Comparison of ENCODE assay signal across 16 cellular contexts in the genomic region with DNA sequence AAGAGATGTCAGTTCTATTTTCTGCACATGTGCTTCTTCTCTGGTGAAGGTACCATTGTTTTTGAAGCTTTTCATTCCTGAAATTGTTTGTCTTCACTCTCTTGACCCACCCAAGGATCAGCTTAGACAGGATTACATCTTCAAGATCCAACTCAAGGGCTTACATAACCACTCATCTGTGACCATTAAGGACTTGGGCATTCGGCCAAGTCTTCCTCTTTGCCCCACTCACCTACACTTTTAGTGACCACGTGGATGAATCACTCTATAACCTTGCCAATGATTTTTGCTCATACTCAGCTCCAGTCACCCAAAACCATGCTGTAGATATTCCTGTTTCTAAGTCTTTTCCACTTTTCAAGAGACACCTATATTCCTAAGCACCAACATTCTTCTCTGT. TPM values are rescaled to one million over a fixed set of nuclear protein-coding genes. Genes with fewer than 3 reads are reported as not detected.
A peak's percentile ranks its signal among the peaks of the same experiment; 100 is the strongest.
DNase-seq lines count a peak whose midpoint lies in the region; ATAC-seq and TF ChIP-seq lines count a peak whose summit lies in the region.
"Had no signal": no experiment of that assay in that cellular context is flagged by ENCODE, and none has a peak within 500 bp of the region (broad histone marks: within the 10 kb centered on the region; RNA-seq: fewer than 3 reads in every experiment).

No MANE protein-coding gene starts in this region.

- no peak overlapping the region for H3K18ac ChIP-seq in IMR-90 (ENCODE audit: low read depth, low read length)

- no peaks in the 10 kb centered on the region for H3F3A ChIP-seq in PC-3 (ENCODE audit: low read length, unreplicated experiment)

- no peak overlapping the region for H3K4me3 ChIP-seq in IMR-90 (ENCODE audit: insufficient read depth, low read depth, low read length)
- H3K4me3 ChIP-seq in PC-3 (ENCODE audit: low read length): no peak overlapping the region
- no peak overlapping the region for H3K4me3 ChIP-seq in esophagus squamous epithelium
- H3K4me3 ChIP-seq: heart right ventricle, psoas muscle had no signal

- H4K8ac ChIP-seq in IMR-90 (ENCODE audit: low read depth in 2 of 2, low read length in 2 of 2): no peak overlapping the region

- no peak overlapping the region for H2AK9ac ChIP-seq in IMR-90 (replicated peaks; ENCODE audit: low read depth, low read length, poor library complexity)

- H3K4me3 Mint-ChIP-seq in activated naive CD8-positive, alpha-beta T cell treated with anti-CD3 and anti-CD28 coated beads for 36 hours: no peak overlapping the region
- H3K4me3 Mint-ChIP-seq: T-helper 1 cell treated with Interleukin-12 subunit alpha and Interleukin-12 subunit beta and Interleukin-4 antibody, amounts not matched to agents 30 μg/mL and 1 μg/mL, for 36 hours had no signal

- H2AFZ ChIP-seq in IMR-90 (replicated peaks; ENCODE audit: low read length, poor library complexity) (no peak overlapping the region), PC-3 (ENCODE audit: low read length) (no peak overlapping the region)

- no peak overlapping the region for H2BK5ac ChIP-seq in IMR-90 (ENCODE audit: low read depth, low read length, poor library complexity, severe bottlenecking)

- ATAC-seq in IMR-90 (ENCODE audit: low read depth) (no peak), PC-3 (no peak), HG02798 (IDR thresholded peaks at IDR 0.05; ENCODE audit: poor library complexity, unreplicated experiment) (no peak)
- ATAC-seq: heart right ventricle, left colon, psoas muscle had no signal

- TF ChIP-seq RAD21 in IMR-90 (IDR thresholded peaks at IDR 0.05; ENCODE audit: low read length): no peak

- TF ChIP-seq CTCF in IMR-90 (conservative IDR thresholded peaks at IDR 0.05; ENCODE audit: low read depth, low read length): no peak
- TF ChIP-seq CTCF in PC-3 (conservative IDR thresholded peaks at IDR 0.05; ENCODE audit: low read depth, low read length): no peak
- no peak for TF ChIP-seq CTCF in esophagus squamous epithelium (IDR thresholded peaks at IDR 0.05)

- no peak overlapping the region for H4K5ac ChIP-seq in IMR-90 (ENCODE audit: low read depth, low read length)

- peak; percentile 87 for DNase-seq in Caki2 (ENCODE audit: low read depth)
- DNase-seq in IMR-90: peak; percentile 33
- DNase-seq in PC-3: peak; percentile 78
- DNase-seq in kidney tubule cell (ENCODE audit: low spot score): peak; percentile 95
- no peak for DNase-seq in activated CD4-positive, alpha-beta T cell treated with anti-CD3 and anti-CD28 coated beads for 48 hours
- no peak for DNase-seq in esophagus squamous epithelium (lab: John Stamatoyannopoulos, UW)
- no peak for DNase-seq in activated naive CD8-positive, alpha-beta T cell treated with anti-CD3 and anti-CD28 coated beads for 36 hours
- DNase-seq: activated CD4-positive, CD25-positive, alpha-beta regulatory T cell treated with anti-CD3 and anti-CD28 coated beads, Interleukin-2, amount 50 U/mL, for 72 hours; BE2C; heart right ventricle; left colon; NCI-H1092; psoas muscle; substantia nigra had no signal

- no peak overlapping the region for H3K4ac ChIP-seq in IMR-90 (ENCODE audit: low read depth, low read length)

- H3K27ac ChIP-seq in IMR-90 (ENCODE audit: insufficient read depth, low read length) (no peak overlapping the region), PC-3 (ENCODE audit: low read length) (peak overlapping the region; percentile 62), esophagus squamous epithelium (no peak overlapping the region)
- H3K27ac ChIP-seq: heart right ventricle, psoas muscle had no signal

- dilution Hi-C loops in IMR-90 (cut with HindIII; ENCODE audit: low sequenced_read_pairs, unreplicated experiment): no loop called here

- no peak overlapping the region for H3K9ac ChIP-seq in IMR-90 (ENCODE audit: low read depth, low read length)
- no peak overlapping the region for H3K9ac ChIP-seq in PC-3 (ENCODE audit: low read length)

- no TSS peak for BruUV-seq in IMR-90 (replicated peaks; lab: Mats Ljungman, UMichigan)
- BruUV-seq in PC-3 (replicated peaks; lab: Mats Ljungman, UMichigan): no TSS peak

- H2BK15ac ChIP-seq in IMR-90 (ENCODE audit: low read depth, low read length): no peak overlapping the region

- H2AK5ac ChIP-seq in IMR-90 (ENCODE audit: low read depth, low read length): no peak overlapping the region

- no peaks in the 10 kb centered on the region for H3K9me1 ChIP-seq in IMR-90 (ENCODE audit: insufficient read depth, low read length)

- 67% methylated on average over 1 of the region's 2 CpGs; no CpG with 5 or more reads in 1 of the 2 experiments for WGBS in IMR-90 (ENCODE audit: extremely low coverage in 2 of 2, insufficient read length in 1 of 2), 2 experiments
- 7 to 29% methylated on average over 2 of the region's 2 CpGs for WGBS in esophagus squamous epithelium, 2 donors

- no peaks in the 10 kb centered on the region for H3K79me1 ChIP-seq in IMR-90 (ENCODE audit: low read depth in 1 of 2, low read length in 2 of 2)

- peaks cover 2% of the 10 kb centered on the region for H3K9me3 Mint-ChIP-seq in activated naive CD8-positive, alpha-beta T cell treated with anti-CD3 and anti-CD28 coated beads for 36 hours
- H3K9me3 Mint-ChIP-seq: T-helper 1 cell treated with Interleukin-12 subunit alpha and Interleukin-12 subunit beta and Interleukin-4 antibody, amounts not matched to agents 30 μg/mL and 1 μg/mL, for 36 hours had no signal

- in situ Hi-C loops in Caki2 (cut with HindIII; ENCODE audit: low pct_unique_long_range_greater_than_20kb, low sequenced_read_pairs) (no loop called here), IMR-90 (cut with MboI; ENCODE audit: low sequenced_read_pairs) (no loop called here)

- intact Hi-C loops in IMR-90 (cut with micrococcal nuclease) (loop anchor here (10.0 kb wide), 1 partner anchor 176 kb away; no protein-coding TSS in a partner anchor), PC-3 (cut with micrococcal nuclease) (no loop called here), esophagus squamous epithelium (cut with DNase I) (no loop called here)

- H3K56ac ChIP-seq in IMR-90 (ENCODE audit: extremely low read depth, insufficient read depth, low read length): no peak overlapping the region

- H3K27me3 Mint-ChIP-seq in activated naive CD8-positive, alpha-beta T cell treated with anti-CD3 and anti-CD28 coated beads for 36 hours: no peaks in the 10 kb centered on the region

- H3K36me3 ChIP-seq in IMR-90 (ENCODE audit: control insufficient read depth, insufficient read depth, low read length): no peaks in the 10 kb centered on the region
- no peaks in the 10 kb centered on the region for H3K36me3 ChIP-seq in PC-3 (ENCODE audit: low read depth, low read length)
- H3K36me3 ChIP-seq in esophagus squamous epithelium: no peaks in the 10 kb centered on the region
- H3K36me3 ChIP-seq: BE2C, heart right ventricle had no signal

- H3K4me1 ChIP-seq in IMR-90 (ENCODE audit: control insufficient read depth, insufficient read depth, low read length): no peaks in the 10 kb centered on the region
- peaks cover 34% of the 10 kb centered on the region for H3K4me1 ChIP-seq in PC-3 (ENCODE audit: insufficient read depth, low read length)
- H3K4me1 ChIP-seq in esophagus squamous epithelium: peaks cover 0 to 12% (median 0%) of the 10 kb centered on the region in 3 donors
- H3K4me1 ChIP-seq: BE2C, heart right ventricle, psoas muscle had no signal

- no peaks in the 10 kb centered on the region for H3K79me2 ChIP-seq in PC-3 (ENCODE audit: low read length)

- CTCF ChIA-PET in IMR-90 (lab: Yijun Ruan, JAX): interaction anchor here (0.6 kb wide), 1 partner anchor 1075 kb away, joined by 3 read pairs; no protein-coding TSS in a partner anchor
- CTCF ChIA-PET in PC-3 (lab: Charles Lee): no interaction called here

- no peak overlapping the region for H2BK20ac ChIP-seq in IMR-90 (ENCODE audit: low read depth, low read length)

- H3K9me3 ChIP-seq in IMR-90 (ENCODE audit: control insufficient read depth, insufficient read depth, low read length) (no peaks in the 10 kb centered on the region), PC-3 (ENCODE audit: low read length) (no peaks in the 10 kb centered on the region), esophagus squamous epithelium (no peaks in the 10 kb centered on the region)
- H3K9me3 ChIP-seq: heart right ventricle, psoas muscle had no signal

- H4K20me1 ChIP-seq in IMR-90 (ENCODE audit: insufficient read depth, low read length): no peaks in the 10 kb centered on the region
- H4K20me1 ChIP-seq in PC-3 (ENCODE audit: low read length): no peaks in the 10 kb centered on the region

- H3K23ac ChIP-seq in IMR-90 (ENCODE audit: low read depth, low read length): no peak overlapping the region

- POLR2A ChIA-PET in IMR-90 (lab: Charles Lee; ENCODE audit: unreplicated experiment): no interaction called here
- POLR2A ChIA-PET in PC-3 (lab: Charles Lee; ENCODE audit: unreplicated experiment): no interaction called here

- no peaks in the 10 kb centered on the region for H3K9me2 ChIP-seq in PC-3 (replicated peaks; ENCODE audit: low read length)

- TF ChIP-seq POLR2A in IMR-90 (IDR thresholded peaks at IDR 0.05; ENCODE audit: low read depth, low read length) (no peak), esophagus squamous epithelium (IDR thresholded peaks at IDR 0.05) (no peak)

- H3K14ac ChIP-seq in IMR-90 (replicated peaks; ENCODE audit: low read depth, low read length): no peak overlapping the region

- no peak overlapping the region for H3K4me2 ChIP-seq in IMR-90 (ENCODE audit: low read depth, low read length)
- peak overlapping the region; percentile 13; the same call in 1 of the 2 replicates for H3K4me2 ChIP-seq in PC-3 (ENCODE audit: low read length)

- no peaks in the 10 kb centered on the region for H3K36me3 Mint-ChIP-seq in activated naive CD8-positive, alpha-beta T cell treated with anti-CD3 and anti-CD28 coated beads for 36 hours

- H4K91ac ChIP-seq in IMR-90 (ENCODE audit: insufficient read depth, low read depth, low read length): no peak overlapping the region

- H3K27ac Mint-ChIP-seq in activated naive CD8-positive, alpha-beta T cell treated with anti-CD3 and anti-CD28 coated beads for 36 hours: no peak overlapping the region
- H3K27ac Mint-ChIP-seq: T-helper 1 cell treated with Interleukin-12 subunit alpha and Interleukin-12 subunit beta and Interleukin-4 antibody, amounts not matched to agents 30 μg/mL and 1 μg/mL, for 36 hours had no signal

- no peak overlapping the region for H2BK120ac ChIP-seq in IMR-90 (ENCODE audit: low read depth, low read length)

- H3K4me1 Mint-ChIP-seq in activated naive CD8-positive, alpha-beta T cell treated with anti-CD3 and anti-CD28 coated beads for 36 hours: peaks cover 9% of the 10 kb centered on the region

- H3K27me3 ChIP-seq in IMR-90 (ENCODE audit: control insufficient read depth, insufficient read depth, low read length): no peaks in the 10 kb centered on the region
- H3K27me3 ChIP-seq in PC-3 (ENCODE audit: low read length): peaks cover 3% of the 10 kb centered on the region; the same call in 1 of the 2 replicates
- H3K27me3 ChIP-seq in esophagus squamous epithelium: no peaks in the 10 kb centered on the region
- H3K27me3 ChIP-seq: BE2C, heart right ventricle had no signal

RNA-seq across cellular contexts. Expression of gene SSTR1, which starts 36.5 kb away (rescaled TPM):
- 0.03 and 1.2 TPM in 2 replicates for total RNA-seq in Caki2 (2014; rRNA removed; shearing (Covaris generic); ENCODE audit: low replicate concordance)
- total RNA-seq in IMR-90 (2012; rRNA removed): 1.1 and 1.4 TPM in 2 replicates
- polyA plus RNA-seq in IMR-90 (2012; rRNA removed): 5.5 and 5.6 TPM in 2 replicates
- polyA plus RNA-seq in IMR-90 (2012; cell fraction: cytosol; rRNA removed): 3.2 and 4.9 TPM in 2 replicates
- polyA plus RNA-seq in IMR-90 (2012; cell fraction: nucleus; rRNA removed; ENCODE audit: low replicate concordance): 4.7 and 4.8 TPM in 2 replicates
- total RNA-seq in PC-3 (2014; rRNA removed): 0.07 and 0.23 TPM in 2 replicates
- under 1 TPM in 2 of 4 donors, not detected in 2; 0.19 to 0.67 TPM for total RNA-seq in esophagus squamous epithelium
- not detected for total RNA-seq in activated naive CD8-positive, alpha-beta T cell treated with anti-CD3 and anti-CD28 coated beads for 36 hours

Comparison
In these comparisons a context has a peak if more than half of its experiments do, and no peak if none do; other contexts are left out.
1. DNase-seq: peak in Caki2 (single experiment), IMR-90 (single experiment), PC-3 (single experiment) and kidney tubule cell (single experiment); none in activated CD4-positive, alpha-beta T cell treated with anti-CD3 and anti-CD28 coated beads for 48 hours (single experiment), esophagus squamous epithelium (single experiment) and activated naive CD8-positive, alpha-beta T cell treated with anti-CD3 and anti-CD28 coated beads for 36 hours (single experiment).